In genomic region chr3:163692484-163692883, GRCh38 we compare ENCODE assay signal across 1 cellular context.
TF ChIP-seq lines count a peak whose summit lies in the region.

No MANE protein-coding gene starts in this region.

TF ChIP-seq in GM23338, 12 proteins besides CTCF, POLR2A, EP300 and RAD21 (continued from another document):
- TF ChIP-seq STAT1 (IDR thresholded peaks at IDR 0.05; ENCODE audit: unreplicated experiment): no peak
- no peak for TF ChIP-seq NANOG (IDR thresholded peaks at IDR 0.05; ENCODE audit: borderline replicate concordance)
- TF ChIP-seq ZNF331 (CRISPR knock-in tag; IDR thresholded peaks at IDR 0.05; ENCODE audit: low read depth): no peak
- no peak for TF ChIP-seq POLR2AphosphoS5 (IDR thresholded peaks at IDR 0.05; ENCODE audit: low read depth)
